ENCODE assay signal across 8 cellular contexts in genomic region chr2:219278655-219279150, GRCh38. TPM values are rescaled to one million over a fixed set of nuclear protein-coding genes. Genes with fewer than 3 reads are reported as not detected.
A peak's percentile ranks its signal among the peaks of the same experiment; 100 is the strongest.
DNase-seq lines count a peak whose midpoint lies in the region; ATAC-seq, FAIRE-seq and TF ChIP-seq lines count a peak whose summit lies in the region.

No MANE protein-coding gene starts in this region.

- WGBS in A549 (ENCODE audit: missing lambda C conversion rate): 28% methylated on average over 9 of the region's 9 CpGs

- POLR2A ChIA-PET in A549 (lab: Yijun Ruan, JAX): interaction anchor here (0.5 to 3.0 kb wide), 13 partner anchors 13 to 102 kb away, joined by 3 to 51 read pairs (median 6); partner anchors contain the start of genes ABCB6, ANKZF1, ATG9A and CNPPD1

- H3K27ac ChIP-seq in A549: peak overlapping the region; percentile 96 to 99

- ATAC-seq in A549 (no peak; a peak in 1 of 6 replicates), HG03097 (IDR thresholded peaks at IDR 0.05; ENCODE audit: low FRiP score, unreplicated experiment) (peak; percentile 2), mucosa of descending colon (no peak), GM21360 (IDR thresholded peaks at IDR 0.05; ENCODE audit: unreplicated experiment) (no peak), HG03139 (IDR thresholded peaks at IDR 0.05; ENCODE audit: unreplicated experiment) (no peak)

- FAIRE-seq in A549 (lab: Jason Lieb, UNC) (no peak), bronchial epithelial cell (lab: Jason Lieb, UNC) (no peak)

- H3K36me3 ChIP-seq in bronchial epithelial cell (ENCODE audit: control insufficient read depth, insufficient read depth, low read length) (peaks cover 15% of the 10 kb centered on the region), mucosa of descending colon (ENCODE audit: low read depth) (peaks cover 3% of the 10 kb centered on the region)

- H3K4me3 ChIP-seq in A549: peak overlapping the region; percentile 66
- H3K4me3 ChIP-seq in bronchial epithelial cell (ENCODE audit: low read depth, low read length): peak overlapping the region; percentile 9
- peak overlapping the region; percentile 63 for H3K4me3 ChIP-seq in mucosa of descending colon

- CTCF ChIA-PET in A549 (lab: Yijun Ruan, JAX): interaction anchor here (0.6 to 16.2 kb wide), 25 partner anchors 8 to 266 kb away, joined by 3 to 540 read pairs (median 5); partner anchors contain the start of genes ABCB6, ANKZF1, CNPPD1 and GLB1L

- intact Hi-C loops in mucosa of descending colon (cut with DNase I, micrococcal nuclease): no loop called here

- no peaks in the 10 kb centered on the region for H3K27me3 ChIP-seq in bronchial epithelial cell (ENCODE audit: control insufficient read depth, insufficient read depth, low read length)

- no peak for TF ChIP-seq EP300 in A549 (IDR thresholded peaks at IDR 0.05)

- DNase-seq in A549 (ENCODE audit: low read depth in 1 of 2, low spot score in 1 of 2) (no peak), bronchial epithelial cell (ENCODE audit: low read depth) (no peak), mucosa of descending colon (no peak), putamen (ENCODE audit: low spot score) (no peak), GM19238 (ENCODE audit: insufficient read length, low spot score) (no peak)

- peak overlapping the region; percentile 95 for H3K4me2 ChIP-seq in A549

- H3K9me3 ChIP-seq in A549: no peaks in the 10 kb centered on the region
- H3K9me3 ChIP-seq in mucosa of descending colon: no peaks in the 10 kb centered on the region

- no peak; a peak in 1 of 5 replicates for TF ChIP-seq RAD21 in A549 (conservative IDR thresholded peaks at IDR 0.05 in 1 of 2, IDR thresholded peaks at IDR 0.05 in 1 of 2)

- H3K4me1 ChIP-seq in A549 (peaks cover 60% of the 10 kb centered on the region), mucosa of descending colon (ENCODE audit: low read depth) (peaks cover 18% of the 10 kb centered on the region)

- no peak for TF ChIP-seq POLR2A in A549 (IDR thresholded peaks at IDR 0.05; ENCODE audit: low read length)

- TF ChIP-seq CTCF in A549 (IDR thresholded peaks at IDR 0.05) (no peak), bronchial epithelial cell (IDR thresholded peaks at IDR 0.05; ENCODE audit: insufficient read depth, low read length, severe bottlenecking) (no peak), mucosa of descending colon (IDR thresholded peaks at IDR 0.05) (no peak)

TF ChIP-seq in A549, 52 proteins besides CTCF, POLR2A, EP300 and RAD21:
- TF ChIP-seq HEYL (CRISPR knock-in tag; IDR thresholded peaks at IDR 0.05): no peak
- TF ChIP-seq JUNB (IDR thresholded peaks at IDR 0.05): peak; percentile 84; the same call in 1 of the 2 replicates
- 0 out of 2 replicates have a peak, but pooled peaks have one; percentile 21 for TF ChIP-seq HOXB5 (CRISPR knock-in tag; IDR thresholded peaks at IDR 0.05)
- TF ChIP-seq CHD2 (IDR thresholded peaks at IDR 0.05; ENCODE audit: low read length, partially characterized antibody): peak; percentile 40

RNA-seq across cellular contexts. Expression of gene DNAJB2, which starts 0.5 kb away (rescaled TPM):
- polyA plus RNA-seq in A549 (2011; rRNA removed): 25.6 and 31.0 TPM in 2 replicates
- polyA plus RNA-seq in A549 (2012; cell fraction: cytosol; rRNA removed): 36.0 and 37.7 TPM in 2 replicates
- 83.7 and 97.0 TPM in 2 replicates for polyA plus RNA-seq in A549 (2012; cell fraction: nucleus; rRNA removed)
- polyA plus RNA-seq in A549 (2017; fragmentation: RNase III; extraction: RNeasy Plus Mini Kit Qiagen cat#74134 plus additional on column Dnase treatment): 37.5 to 55.5 TPM (median 53.7 TPM) in 3 replicates
- 54.2 and 76.6 TPM in 2 replicates for polyA minus RNA-seq in A549 (2011; rRNA and poly(A)+ RNA removed)
- 57.6 and 60.0 TPM in 2 replicates for total RNA-seq in bronchial epithelial cell
- total RNA-seq in mucosa of descending colon: 10 to 100 TPM; 61.0 to 71.0 (median 68.7) TPM

RNA-seq across cellular contexts. Expression of gene TUBA4A, which starts 25.0 kb away (rescaled TPM):
- polyA plus RNA-seq in A549 (2011; rRNA removed) (222 and 251 TPM in 2 replicates), A549 (2017; fragmentation: RNase III; extraction: RNeasy Plus Mini Kit Qiagen cat#74134 plus additional on column Dnase treatment) (450 to 495 TPM (median 462 TPM) in 3 replicates)
- 659 and 665 TPM in 2 replicates for polyA plus RNA-seq in A549 (2012; cell fraction: cytosol; rRNA removed)
- 919 and 1,052 TPM in 2 replicates for polyA plus RNA-seq in A549 (2012; cell fraction: nucleus; rRNA removed)
- polyA minus RNA-seq in A549 (2011; rRNA and poly(A)+ RNA removed): 153 and 170 TPM in 2 replicates
- total RNA-seq in bronchial epithelial cell (47.9 and 68.7 TPM in 2 replicates), mucosa of descending colon (10 to 100 TPM; 69.7 to 75.3 (median 75.0) TPM)

RNA-seq across cellular contexts. Expression of gene TUBA4B, which starts 25.7 kb away (rescaled TPM):
- polyA plus RNA-seq in A549 (2011; rRNA removed): 0.94 and 1.3 TPM in 2 replicates
- polyA plus RNA-seq in A549 (2012; cell fraction: cytosol; rRNA removed): 1.1 and 1.3 TPM in 2 replicates
- polyA plus RNA-seq in A549 (2012; cell fraction: nucleus; rRNA removed): 0.73 and 0.80 TPM in 2 replicates
- polyA plus RNA-seq in A549 (2017; fragmentation: RNase III; extraction: RNeasy Plus Mini Kit Qiagen cat#74134 plus additional on column Dnase treatment): 0.55 to 0.73 TPM (median 0.71 TPM) in 3 replicates
- 1.2 and 1.5 TPM in 2 replicates for polyA minus RNA-seq in A549 (2011; rRNA and poly(A)+ RNA removed)
- not detected in 2 replicates for total RNA-seq in bronchial epithelial cell
- total RNA-seq in mucosa of descending colon: not detected

RNA-seq across cellular contexts. Expression of gene PTPRN, which starts 30.5 kb away (rescaled TPM):
- polyA plus RNA-seq in A549 (2011; rRNA removed) (0.44 and 0.62 TPM in 2 replicates), A549 (2017; fragmentation: RNase III; extraction: RNeasy Plus Mini Kit Qiagen cat#74134 plus additional on column Dnase treatment) (0.90 to 1.1 TPM (median 0.97 TPM) in 3 replicates)
- 0.62 and 1.1 TPM in 2 replicates for polyA plus RNA-seq in A549 (2012; cell fraction: cytosol; rRNA removed)
- polyA plus RNA-seq in A549 (2012; cell fraction: nucleus; rRNA removed): 1.3 and 2.4 TPM in 2 replicates
- 0.88 and 2.8 TPM in 2 replicates for polyA minus RNA-seq in A549 (2011; rRNA and poly(A)+ RNA removed)
- total RNA-seq in bronchial epithelial cell (0.13 and 1.3 TPM in 2 replicates), mucosa of descending colon (10 to 100 TPM in 1 of 3 donors, 1 to 10 TPM in 1, under 1 TPM in 1; 0.72 to 13.0 (median 1.0) TPM)

RNA-seq across cellular contexts. Expression of gene STK16, which starts 33.4 kb away (rescaled TPM):
- polyA plus RNA-seq in A549 (2011; rRNA removed) (43.3 and 53.0 TPM in 2 replicates), A549 (2017; fragmentation: RNase III; extraction: RNeasy Plus Mini Kit Qiagen cat#74134 plus additional on column Dnase treatment) (36.9 to 40.4 TPM (median 37.0 TPM) in 3 replicates)
- 44.5 and 50.2 TPM in 2 replicates for polyA plus RNA-seq in A549 (2012; cell fraction: cytosol; rRNA removed)
- 41.5 and 54.5 TPM in 2 replicates for polyA plus RNA-seq in A549 (2012; cell fraction: nucleus; rRNA removed)
- 76.4 and 80.4 TPM in 2 replicates for polyA minus RNA-seq in A549 (2011; rRNA and poly(A)+ RNA removed)
- total RNA-seq in bronchial epithelial cell (48.3 and 50.8 TPM in 2 replicates), mucosa of descending colon (10 to 100 TPM; 29.7 to 37.3 (median 32.7) TPM)

Comparison
In these comparisons a context has a peak if more than half of its experiments do, and no peak if none do; other contexts are left out.
1. H3K4me3 ChIP-seq: peak in every context shown above with its lines; median percentile 66 in A549; 63 in mucosa of descending colon; 9 in bronchial epithelial cell.